In the genomic region with DNA sequence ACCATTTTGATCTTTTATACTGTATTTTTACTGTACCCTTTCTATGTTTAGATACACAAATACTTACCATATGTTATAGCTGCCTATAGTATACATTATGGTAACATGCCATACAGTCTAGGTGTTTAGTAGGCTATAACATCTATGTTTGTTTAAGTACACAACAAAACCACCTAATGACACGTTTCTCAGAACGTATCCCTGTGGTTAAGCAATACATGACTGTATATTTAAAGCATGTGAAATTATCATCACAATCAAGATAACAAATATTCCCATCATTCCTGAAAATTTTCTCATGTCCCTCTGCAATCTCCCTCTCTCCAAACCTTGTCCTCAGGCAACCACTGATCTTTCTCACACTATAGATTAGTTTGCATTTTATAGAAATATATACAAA, we compare ENCODE assay signal across 31 cellular contexts.
DNase-seq lines count a peak whose midpoint lies in the region; TF ChIP-seq lines count a peak whose summit lies in the region.
"Had no signal": no experiment of that assay in that cellular context is flagged by ENCODE, and none has a peak within 500 bp of the region (broad histone marks: within the 10 kb centered on the region; RNA-seq: fewer than 3 reads in every experiment).

No MANE protein-coding gene starts in this region.

- no peak overlapping the region for H2BK15ac ChIP-seq in mesenchymal stem cell (ENCODE audit: low read depth, poor library complexity, severe bottlenecking)

- no peak overlapping the region for H2AFZ ChIP-seq in mammary epithelial cell (ENCODE audit: low read depth, low read length)
- H2AFZ ChIP-seq in mesenchymal stem cell (ENCODE audit: low read depth, low read length) = no peak overlapping the region
- H2AFZ ChIP-seq: GM23338, PC-9 had no signal

- peaks cover 60% of the 10 kb centered on the region for H3K79me2 ChIP-seq in mammary epithelial cell (ENCODE audit: insufficient read depth, low read length)

- no peaks in the 10 kb centered on the region for H3K27me3 ChIP-seq in mammary epithelial cell (ENCODE audit: insufficient read depth, low read length)
- H3K27me3 ChIP-seq in mesenchymal stem cell (ENCODE audit: control insufficient read depth in 1 of 2, insufficient read depth in 1 of 2, low read length in 2 of 2) = no peaks in the 10 kb centered on the region
- H3K27me3 ChIP-seq: colonic mucosa, right lobe of liver, testis had no signal

- TF ChIP-seq CTCF in mammary epithelial cell (conservative IDR thresholded peaks at IDR 0.05 in 1 of 2, IDR thresholded peaks at IDR 0.05 in 1 of 2; ENCODE audit: extremely low read depth in 1 of 2, insufficient read depth in 1 of 2, low read depth in 1 of 2, low read length in 2 of 2) = no peak

- H3K4me1 ChIP-seq in mammary epithelial cell (ENCODE audit: insufficient read depth, low read length) (peaks cover 14% of the 10 kb centered on the region), mesenchymal stem cell (ENCODE audit: control insufficient read depth, insufficient read depth, low read depth, low read length) (no peaks in the 10 kb centered on the region)
- H3K4me1 ChIP-seq: colonic mucosa, testis had no signal

- H2BK12ac ChIP-seq in mesenchymal stem cell (ENCODE audit: low read length in 2 of 2) = no peak overlapping the region

- H4K8ac ChIP-seq in mesenchymal stem cell (ENCODE audit: low read length) = no peak overlapping the region

- no peaks in the 10 kb centered on the region for H4K20me1 ChIP-seq in mammary epithelial cell (ENCODE audit: insufficient read depth, low read length)

- intact Hi-C loops in mammary epithelial cell (cut with micrococcal nuclease) = no loop called here

- in situ Hi-C loops in mammary epithelial cell (cut with MboI; ENCODE audit: low sequenced_read_pairs in 2 of 2) = no loop called here

- H3K14ac ChIP-seq in mesenchymal stem cell (ENCODE audit: low read length in 2 of 2) = no peak overlapping the region

- no peak overlapping the region for H4K91ac ChIP-seq in mesenchymal stem cell (ENCODE audit: low read length)

- 18% methylated on average over 2 of the region's 2 CpGs for WGBS in mammary epithelial cell (ENCODE audit: low coverage, missing lambda C conversion rate)
- 54% methylated on average over 2 of the region's 2 CpGs for whole genome bisulfite sequencing in mesenchymal stem cell

- no peak overlapping the region for H3K18ac ChIP-seq in mesenchymal stem cell (ENCODE audit: low read depth in 1 of 2, low read length in 2 of 2)

- no TSS peak for BruUV-seq in mammary epithelial cell (replicated peaks; lab: Mats Ljungman, UMichigan)

- peaks cover 19% of the 10 kb centered on the region for H3K79me1 ChIP-seq in mesenchymal stem cell (replicated peaks; ENCODE audit: low read length, poor library complexity, severe bottlenecking)

- H2BK120ac ChIP-seq in mesenchymal stem cell (ENCODE audit: low read depth, low read length) = no peak overlapping the region

- H3K23ac ChIP-seq in mesenchymal stem cell (ENCODE audit: low read length in 2 of 2) = no peak overlapping the region

- CTCF ChIA-PET in mammary epithelial cell (lab: Charles Lee; ENCODE audit: low non-redundant PET) = no interaction called here

- H3K9me3 ChIP-seq in mammary epithelial cell (replicated peaks; ENCODE audit: insufficient read depth, low read length) (no peaks in the 10 kb centered on the region), mesenchymal stem cell (ENCODE audit: control insufficient read depth, low read length) (no peaks in the 10 kb centered on the region)
- H3K9me3 ChIP-seq: colonic mucosa, right lobe of liver, SK-N-SH, testis had no signal

- H2AK5ac ChIP-seq in mesenchymal stem cell (ENCODE audit: low read length, severe bottlenecking) = no peak overlapping the region

- dilution Hi-C loops in mammary epithelial cell (cut with HindIII; ENCODE audit: low sequenced_read_pairs) = no loop called here

- H3K27ac ChIP-seq in mammary epithelial cell (ENCODE audit: insufficient read depth, low read depth, low read length) = no peak overlapping the region
- no peak overlapping the region for H3K27ac ChIP-seq in mesenchymal stem cell (ENCODE audit: low read length, poor library complexity, severe bottlenecking)
- H3K27ac ChIP-seq: colonic mucosa, epithelial cell of prostate, PC-9, right lobe of liver, testis had no signal

- H3K4me3 ChIP-seq in mammary epithelial cell (replicated peaks in 1 of 3; ENCODE audit: insufficient read depth in 1 of 3, low read depth in 2 of 3, low read length in 3 of 3) (no peak overlapping the region), mesenchymal stem cell (ENCODE audit: insufficient read depth in 1 of 2, low read depth in 1 of 2, low read length in 2 of 2) (no peak overlapping the region)
- H3K4me3 ChIP-seq: colonic mucosa, GM23338, PC-9, right lobe of liver, testis had no signal

- H3K9ac ChIP-seq in mammary epithelial cell (ENCODE audit: insufficient read depth, low read length) = no peak overlapping the region
- H3K9ac ChIP-seq in mesenchymal stem cell (ENCODE audit: low read length) = no peak overlapping the region
- H3K9ac ChIP-seq: SK-N-SH had no signal

- DNase-seq in EL (peak; percentile 43), NCI-H526 (lab: John Stamatoyannopoulos, UW) (peak; percentile 8 to 20), mammary epithelial cell (peak; percentile 38), mesenchymal stem cell (peak; percentile 41), Kasumi-1 (lab: John Stamatoyannopoulos, UW) (no peak), NCI-H345 treated with DMSO at 0.1 percent for 48 hours (lab: John Stamatoyannopoulos, UW; ENCODE audit: unreplicated experiment) (no peak), retina (no peak), CD1c-positive myeloid dendritic cell (ENCODE audit: extremely low spot score) (no peak)
- DNase-seq: activated CD4-positive, alpha-beta memory T cell treated with anti-CD3 and anti-CD28 coated beads, Interleukin-2, amount 10 ng/mL, durations not matched to agents 7 days and 5 days; activated CD4-positive, CD25-positive, alpha-beta regulatory T cell treated with anti-CD3 and anti-CD28 coated beads, Interleukin-2, amount 50 U/mL, for 72 hours; activated CD8-positive, alpha-beta memory T cell treated with anti-CD3 and anti-CD28 coated beads, Interleukin-2, amount 50 U/mL, for 4 hours; activated naive CD4-positive, alpha-beta T cell treated with anti-CD3 and anti-CD28 coated beads, Interleukin-2, amount 10 ng/mL, durations not matched to agents 7 days and 5 days; amniotic stem cell; colonic mucosa; DMS 273 treated with DMSO at 0.1 percent for 48 hours; effector CD8-positive, alpha-beta T cell; kidney; left ventricle myocardium superior; MM.1S; NCI-H1105 treated with DMSO at 0.1 percent for 48 hours; NCI-H1930; NCI-H2171 treated with DMSO at 0.1 percent for 48 hours; NCI-H524; PC-9; posterior cingulate gyrus; right lobe of liver; SK-N-SH; stimulated activated CD8-positive, alpha-beta memory T cell treated with anti-CD3 and anti-CD28 coated beads, Interleukin-4, amount 100 ng/mL, for 48 hours; testis had no signal

- H3K36me3 ChIP-seq in mammary epithelial cell (ENCODE audit: insufficient read depth, low read length) (peaks cover 5% of the 10 kb centered on the region), mesenchymal stem cell (ENCODE audit: control insufficient read depth in 1 of 2, insufficient read depth in 2 of 2, low read depth in 1 of 2, low read length in 2 of 2) (peaks cover 10 to 20% of the 10 kb centered on the region in 2 experiments)
- H3K36me3 ChIP-seq: colonic mucosa, right lobe of liver had no signal

- no peak overlapping the region for H2BK5ac ChIP-seq in mesenchymal stem cell (ENCODE audit: low read depth, low read length, poor library complexity, severe bottlenecking)

- H3K4ac ChIP-seq in mesenchymal stem cell (ENCODE audit: low read depth in 1 of 2, low read length in 2 of 2) = no peak overlapping the region

- no peak overlapping the region for H3K4me2 ChIP-seq in mammary epithelial cell (ENCODE audit: insufficient read depth, low read depth, low read length)
- no peak overlapping the region for H3K4me2 ChIP-seq in mesenchymal stem cell (ENCODE audit: low read length, poor library complexity, severe bottlenecking)
- H3K4me2 ChIP-seq: GM23338, PC-9, SK-N-SH had no signal

Comparison
In these comparisons a context has a peak if more than half of its experiments do, and no peak if none do; other contexts are left out.
1. DNase-seq: peak in EL (single experiment), NCI-H526 (2 of 2), mammary epithelial cell (single experiment) and mesenchymal stem cell (single experiment); none in Kasumi-1 (0 of 2), NCI-H345 treated with DMSO at 0.1 percent for 48 hours (single experiment), retina (single experiment) and CD1c-positive myeloid dendritic cell (single experiment).